ENCODE assay signal across 30 cellular contexts in the genomic region with DNA sequence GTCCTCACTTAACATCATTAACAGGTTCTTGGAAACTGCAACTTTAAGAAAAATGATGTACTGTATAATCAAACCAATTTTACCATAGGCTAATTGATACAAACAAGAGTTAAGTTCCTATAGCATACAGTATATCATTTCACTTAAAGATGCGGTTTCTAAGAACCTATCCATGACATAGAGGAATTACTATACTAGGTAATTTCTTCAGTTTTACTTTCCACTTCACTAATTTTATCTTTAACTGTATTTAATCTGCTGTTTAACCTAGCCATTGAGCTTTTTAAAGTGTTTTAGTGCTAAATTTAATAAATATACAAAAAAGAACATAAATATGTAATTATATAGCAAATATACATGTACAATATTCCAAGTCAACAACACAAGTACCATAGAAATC. TPM values are rescaled to one million over a fixed set of nuclear protein-coding genes. Genes with fewer than 3 reads are reported as not detected.
"Had no signal": no experiment of that assay in that cellular context is flagged by ENCODE, and none has a peak within 500 bp of the region (broad histone marks: within the 10 kb centered on the region; RNA-seq: fewer than 3 reads in every experiment).

No MANE protein-coding gene starts in this region.

- H3K4me1 Mint-ChIP-seq: mesothelial cell of epicardium, nephron progenitor cell, neural progenitor cell had no signal

- DNase-seq: hippocampal formation; immature natural killer cell; islet precursor cell; left ventricle myocardium inferior; mesendoderm; naive B cell; natural killer cell; nephron progenitor cell; occipital lobe; spleen; stimulated activated CD4-positive, alpha-beta T cell treated with anti-CD3 and anti-CD28 coated beads, Interleukin-4, amount 100 ng/mL, for 24 hours; stimulated activated naive CD4-positive, alpha-beta T cell; tibial artery; trophoblast cell; uterus had no signal

- H3K27me3 Mint-ChIP-seq: progenitor cell of endocrine pancreas had no signal

- H3K4me3 ChIP-seq: left ventricle myocardium inferior, lung, neural progenitor cell, right atrium auricular region, skin epidermis, spleen, suprapubic skin, thoracic aorta, tibial artery, uterus had no signal

- H3K4me3 Mint-ChIP-seq: immature natural killer cell; mesothelial cell of epicardium; naive B cell; natural killer cell; nephron progenitor cell; neural progenitor cell; stimulated activated effector memory CD8-positive, alpha-beta T cell treated with anti-CD3 and anti-CD28 coated beads, Interleukin-12 subunit alpha, Interleukin-12 subunit beta, amount 100 ng/mL, for 72 hours; stimulated activated naive CD8-positive, alpha-beta T cell treated with anti-CD3 and anti-CD28 coated beads, Interleukin-15, Interleukin-2, amounts not matched to agents 100 ng/mL and 50 ng/mL, for 24 hours had no signal

- H3K36me3 ChIP-seq: left ventricle myocardium inferior, neural progenitor cell, neutrophil, right atrium auricular region, spleen, suprapubic skin, thoracic aorta, uterus had no signal

- ATAC-seq: natural killer cell; sciatic nerve; stimulated activated effector memory CD8-positive, alpha-beta T cell treated with anti-CD3 and anti-CD28 coated beads, Interleukin-12 subunit alpha, Interleukin-12 subunit beta, amount 100 ng/mL, for 72 hours had no signal

- H3K9ac ChIP-seq: neural progenitor cell had no signal

- H3K27ac Mint-ChIP-seq: immature natural killer cell; mesothelial cell of epicardium; naive B cell; natural killer cell; nephron progenitor cell; neural progenitor cell; progenitor cell of endocrine pancreas; stimulated activated effector memory CD8-positive, alpha-beta T cell treated with anti-CD3 and anti-CD28 coated beads, Interleukin-12 subunit alpha, Interleukin-12 subunit beta, amount 100 ng/mL, for 72 hours; stimulated activated naive CD8-positive, alpha-beta T cell treated with anti-CD3 and anti-CD28 coated beads, Interleukin-15, Interleukin-2, amounts not matched to agents 100 ng/mL and 50 ng/mL, for 24 hours had no signal

- H3K27me3 ChIP-seq: neural progenitor cell, neutrophil, right atrium auricular region, uterus had no signal

- H3K36me3 Mint-ChIP-seq: neural progenitor cell; stimulated activated effector memory CD8-positive, alpha-beta T cell treated with anti-CD3 and anti-CD28 coated beads, Interleukin-12 subunit alpha, Interleukin-12 subunit beta, amount 100 ng/mL, for 72 hours had no signal

- H3K4me1 ChIP-seq: neural progenitor cell, right atrium auricular region, uterus had no signal

- H3K9me3 ChIP-seq: neutrophil had no signal

- H2AFZ ChIP-seq: neural progenitor cell had no signal

- H3K27ac ChIP-seq: left ventricle myocardium inferior, neural progenitor cell, neutrophil, right atrium auricular region, skin epidermis, spleen, suprapubic skin, thoracic aorta, tibial artery, uterus had no signal

- H3K4me2 ChIP-seq: neural progenitor cell had no signal

RNA-seq across cellular contexts. Expression of a gene that starts 30.2 kb away (rescaled TPM):
- total RNA-seq: lower leg skin, mononuclear cell, natural killer cell, spleen, subcutaneous adipose tissue, suprapubic skin had no signal
- polyA plus RNA-seq: immature natural killer cell had no signal
